13 cellular contexts compared by ENCODE assay signal in the genomic region with DNA sequence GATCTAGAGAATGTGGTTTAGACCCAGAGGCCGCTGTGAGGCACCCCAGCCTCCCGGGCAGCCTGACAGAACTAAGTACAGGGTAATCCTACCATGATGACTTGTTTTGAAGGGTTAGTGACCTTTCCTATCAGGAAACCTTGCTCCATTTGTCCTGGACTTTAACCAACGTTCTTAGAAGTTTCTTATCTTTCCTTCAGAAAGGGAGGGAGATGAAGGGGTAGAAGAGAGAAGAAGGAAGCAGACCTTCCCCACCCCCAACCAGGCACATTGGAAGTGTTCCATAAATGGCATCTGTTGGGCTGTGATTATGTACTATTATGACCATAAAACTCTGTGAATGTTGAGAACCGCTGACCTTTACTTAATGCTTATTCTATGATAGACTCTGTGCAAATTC.
"Had no signal": no experiment of that assay in that cellular context is flagged by ENCODE, and none has a peak within 500 bp of the region (broad histone marks: within the 10 kb centered on the region; RNA-seq: fewer than 3 reads in every experiment).

No MANE protein-coding gene starts in this region.

- H3K4me1 ChIP-seq: esophagus muscularis mucosa had no signal

- ATAC-seq: effector memory CD8-positive, alpha-beta T cell; naive thymus-derived CD8-positive, alpha-beta T cell; sciatic nerve; stimulated activated naive B cell treated with anti-CD40 and anti-IgM and Interleukin-4, amounts not matched to agents 10 μg/mL and 1 μg/mL and 100 μg/mL, for 72 hours; stimulated activated naive CD8-positive, alpha-beta T cell treated with anti-CD3 and anti-CD28 coated beads, Interleukin-15, amount 100 ng/mL, for 72 hours had no signal

- H3K36me3 ChIP-seq: esophagus muscularis mucosa, neutrophil had no signal

- DNase-seq: effector memory CD8-positive, alpha-beta T cell; mammary epithelial cell; naive thymus-derived CD8-positive, alpha-beta T cell; posterior cingulate gyrus; stimulated activated CD4-positive, alpha-beta T cell treated with anti-CD3 and anti-CD28 coated beads, Interleukin-2, amount 100 ng/mL, for 24 hours; stimulated activated CD4-positive, alpha-beta T cell treated with anti-CD3 and anti-CD28 coated beads, Interleukin-4, amount 100 ng/mL, for 4 hours; stimulated activated naive B cell treated with anti-CD40 and anti-IgM and Interleukin-4, amounts not matched to agents 10 μg/mL and 1 μg/mL and 100 μg/mL, for 72 hours; stimulated activated naive CD8-positive, alpha-beta T cell treated with anti-CD3 and anti-CD28 coated beads, Interleukin-15, amount 100 ng/mL, for 72 hours; substantia nigra had no signal

- H3K4me3 ChIP-seq: esophagus muscularis mucosa had no signal

- H3K9me3 ChIP-seq: esophagus muscularis mucosa, neutrophil had no signal

- H3K27ac ChIP-seq: epithelial cell of prostate, esophagus muscularis mucosa, neutrophil had no signal

- H3K27me3 ChIP-seq: esophagus muscularis mucosa, neutrophil had no signal
